Comparison of ENCODE assay signal across 16 cellular contexts in genomic region chr7:1340640-1341360, GRCh38.
"Had no signal": no experiment of that assay in that cellular context is flagged by ENCODE, and none has a peak within 500 bp of the region (broad histone marks: within the 10 kb centered on the region; RNA-seq: fewer than 3 reads in every experiment).

No MANE protein-coding gene starts in this region.

- H3K4me3 ChIP-seq: pancreas, prostate gland, right lobe of liver, testis, tibial nerve, upper lobe of right lung had no signal

- H3K36me3 ChIP-seq: pancreas, prostate gland, right lobe of liver, tibial nerve, upper lobe of right lung had no signal

- H3K9me3 ChIP-seq: pancreas, prostate gland, right lobe of liver, testis, upper lobe of right lung had no signal

- H3K4me1 ChIP-seq: foreskin keratinocyte, pancreas, prostate gland, right lobe of liver, testis, tibial nerve, upper lobe of right lung had no signal

- H3K27me3 ChIP-seq: pancreas, right lobe of liver, testis, upper lobe of right lung had no signal

- DNase-seq: effector memory CD8-positive, alpha-beta T cell; foreskin keratinocyte; immature natural killer cell; left colon; natural killer cell; occipital lobe; stimulated activated CD4-positive, alpha-beta T cell treated with anti-CD3 and anti-CD28 coated beads, Interleukin-2, amount 100 ng/mL, for 24 hours; stimulated activated CD4-positive, alpha-beta T cell treated with anti-CD3 and anti-CD28 coated beads, Interleukin-4, amount 100 ng/mL, for 4 hours; stimulated activated naive B cell treated with anti-CD40 and anti-IgM and Interleukin-4, amounts not matched to agents 10 μg/mL and 1 μg/mL and 100 μg/mL, for 72 hours; stimulated activated naive CD8-positive, alpha-beta T cell treated with anti-CD3 and anti-CD28 coated beads, Interleukin-15, amount 100 ng/mL, for 72 hours; testis; upper lobe of right lung had no signal

- H3K27ac ChIP-seq: foreskin keratinocyte, pancreas, prostate gland, right lobe of liver, testis, tibial nerve, upper lobe of right lung had no signal

- ATAC-seq: effector memory CD8-positive, alpha-beta T cell; foreskin keratinocyte; left colon; natural killer cell; pancreas; stimulated activated naive B cell treated with anti-CD40 and anti-IgM and Interleukin-4, amounts not matched to agents 10 μg/mL and 1 μg/mL and 100 μg/mL, for 72 hours; stimulated activated naive CD8-positive, alpha-beta T cell treated with anti-CD3 and anti-CD28 coated beads, Interleukin-15, amount 100 ng/mL, for 72 hours; upper lobe of right lung had no signal
